ENCODE assay signal across 13 cellular contexts in the genomic region with DNA sequence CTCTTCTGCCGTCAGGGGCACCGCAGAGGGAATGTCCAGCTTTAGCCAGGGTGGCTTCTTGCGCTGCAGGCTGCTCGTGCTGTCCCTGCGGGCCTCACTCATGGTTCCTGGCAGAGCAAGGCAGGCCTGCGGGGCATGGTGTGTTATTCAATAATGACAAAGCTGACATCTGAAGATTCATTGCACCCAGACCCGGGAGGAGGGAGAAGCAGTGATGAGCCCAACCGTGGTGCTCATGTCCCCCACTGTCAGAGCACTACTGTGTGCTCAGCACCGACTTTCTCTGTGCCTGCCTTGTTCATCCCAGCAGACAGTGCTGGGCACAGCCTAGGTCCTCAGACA. TPM values are rescaled to one million over a fixed set of nuclear protein-coding genes. Genes with fewer than 3 reads are reported as not detected.
DNase-seq lines count a peak whose midpoint lies in the region; ATAC-seq, FAIRE-seq and TF ChIP-seq lines count a peak whose summit lies in the region.
"Had no signal": no experiment of that assay in that cellular context is flagged by ENCODE, and none has a peak within 500 bp of the region (broad histone marks: within the 10 kb centered on the region; RNA-seq: fewer than 3 reads in every experiment).

No MANE protein-coding gene starts in this region.

- 56% methylated on average over 9 of the region's 9 CpGs for WGBS in K562 (ENCODE audit: insufficient coverage, low coverage, missing lambda C conversion rate)

- intact Hi-C loops in K562 (cut with micrococcal nuclease), result loop anchor here (1.0 kb wide), 1 partner anchor 32 kb away; no protein-coding TSS in a partner anchor

- no TSS peak for BruUV-seq in K562 (replicated peaks; lab: Mats Ljungman, UMichigan)

- H2AFZ ChIP-seq in K562 (ENCODE audit: low read depth, low read length) (no peak overlapping the region), osteoblast (ENCODE audit: low read length) (no peak overlapping the region)
- H2AFZ ChIP-seq: GM23338 had no signal

- H3K4me3 ChIP-seq in GM06990 (replicated peaks; ENCODE audit: low read depth, low read length) (no peak overlapping the region), K562 (no peak overlapping the region), osteoblast (ENCODE audit: insufficient read depth, low read length) (no peak overlapping the region)
- H3K4me3 ChIP-seq: BLaER1 treated with 17β-estradiol and CSF1 and Interleukin-3, amounts not matched to agents 10 nM and 100 nM; GM12878; GM23338 had no signal

- no peak for TF ChIP-seq POLR2A in K562 (conservative IDR thresholded peaks at IDR 0.05)

- TF ChIP-seq EP300 in K562 (IDR thresholded peaks at IDR 0.05; ENCODE audit: low read length), result no peak

- H4K20me1 ChIP-seq in K562 (replicated peaks; ENCODE audit: control insufficient read depth, insufficient read depth, low read length) (peaks cover 4% of the 10 kb centered on the region; the same call in 1 of the 2 replicates), osteoblast (ENCODE audit: insufficient read depth, low read length) (peaks cover 62% of the 10 kb centered on the region)

- no peak for TF ChIP-seq CTCF in GM06990 (IDR thresholded peaks at IDR 0.05; ENCODE audit: insufficient read depth, low read length, poor library complexity, severe bottlenecking)
- TF ChIP-seq CTCF in K562 (IDR thresholded peaks at IDR 0.05 in 2 of 3, conservative IDR thresholded peaks at IDR 0.05 in 1 of 3; ENCODE audit: insufficient read depth in 2 of 3, low read depth in 1 of 3, low read length in 3 of 3), result no peak
- TF ChIP-seq CTCF in osteoblast (IDR thresholded peaks at IDR 0.05; ENCODE audit: extremely low read depth, low read depth, low read length), result no peak

- CTCF ChIA-PET in K562 (lab: Yijun Ruan, JAX; ENCODE audit: low intra/inter-chr PET ratio), result interaction anchor here (0.5 to 7.3 kb wide), 6 partner anchors 32 to 433 kb away, joined by 3 to 125 read pairs (median 6); a partner anchor contains a TSS

- FAIRE-seq in HTR-8/SVneo (lab: Jason Lieb, UNC) (peak; percentile 36), K562 (lab: Jason Lieb, UNC) (peak; percentile 52)

- no peak for TF ChIP-seq RAD21 in K562 (CRISPR knock-in tag; conservative IDR thresholded peaks at IDR 0.05 in 1 of 2, IDR thresholded peaks at IDR 0.05 in 1 of 2)

- POLR2A ChIA-PET in K562 (lab: Yijun Ruan, JAX), result interaction anchor here (0.8 to 1.7 kb wide), 4 partner anchors 12 to 193 kb away, joined by 3 to 8 read pairs (median 5); a partner anchor contains a TSS

- no peaks in the 10 kb centered on the region for H3K79me2 ChIP-seq in K562 (ENCODE audit: control insufficient read depth, insufficient read depth, low read length)
- H3K79me2 ChIP-seq in osteoblast (ENCODE audit: insufficient read depth, low read length), result peaks cover 64% of the 10 kb centered on the region

- no peaks in the 10 kb centered on the region; the same call in 1 of the 2 replicates for H3K27me3 ChIP-seq in GM06990 (replicated peaks; ENCODE audit: control insufficient read depth, insufficient read depth, low read length)
- no peaks in the 10 kb centered on the region for H3K27me3 ChIP-seq in K562 (ENCODE audit: control insufficient read depth in 2 of 2, insufficient read depth in 2 of 2, low read length in 2 of 2)
- H3K27me3 ChIP-seq in osteoblast (ENCODE audit: insufficient read depth, low read length), result no peaks in the 10 kb centered on the region

- ATAC-seq in K562, result no peak
- no peak for ATAC-seq in GM19035 (IDR thresholded peaks at IDR 0.05; ENCODE audit: unreplicated experiment)
- no peak for ATAC-seq in left lobe of liver

- no peaks in the 10 kb centered on the region for H3K9me1 ChIP-seq in K562 (ENCODE audit: control insufficient read depth, insufficient read depth, low read length)

- H3K4me1 ChIP-seq in K562 (replicated peaks in 1 of 2; ENCODE audit: control insufficient read depth in 2 of 2, insufficient read depth in 2 of 2, low read length in 2 of 2), result peaks cover 0 to 57% of the 10 kb centered on the region in 2 experiments; a peak in 3 of 5 replicates
- H3K4me1 ChIP-seq in osteoblast (ENCODE audit: insufficient read depth, low read length), result peaks cover 13% of the 10 kb centered on the region

- H3K36me3 ChIP-seq in GM06990 (ENCODE audit: control insufficient read depth, insufficient read depth, low read length) (no peaks in the 10 kb centered on the region), K562 (ENCODE audit: control insufficient read depth, insufficient read depth, low read length) (no peaks in the 10 kb centered on the region; the same call in 2 of the 3 replicates), osteoblast (ENCODE audit: insufficient read depth, low read length) (peaks cover 41% of the 10 kb centered on the region)

- H3K9ac ChIP-seq in K562 (ENCODE audit: insufficient read depth in 1 of 2, low read depth in 2 of 2, low read length in 2 of 2), result peak overlapping the region in 1 of 2 experiments; percentile 28; a peak in 1 of 4 replicates

- H3K4me2 ChIP-seq in K562 (ENCODE audit: insufficient read depth, low read length) (no peak overlapping the region), osteoblast (ENCODE audit: insufficient read depth, low read length) (no peak overlapping the region)
- H3K4me2 ChIP-seq: GM23338 had no signal

- H3K9me3 ChIP-seq in K562 (replicated peaks; ENCODE audit: control insufficient read depth, insufficient read depth, low read depth, low read length) (no peaks in the 10 kb centered on the region), osteoblast (ENCODE audit: low read depth, low read length) (no peaks in the 10 kb centered on the region)
- H3K9me3 ChIP-seq: BLaER1 treated with 17β-estradiol and CSF1 and Interleukin-3, amounts not matched to agents 10 nM and 100 nM had no signal

- in situ Hi-C loops in K562 (cut with MboI), result no loop called here

- DNase-seq in GM06990 (ENCODE audit: extremely low read depth, insufficient read length), result peak; percentile 3
- DNase-seq in HTR-8/SVneo (ENCODE audit: insufficient read length, low spot score), result no peak
- no peak for DNase-seq in K562 (ENCODE audit: extremely low read depth in 1 of 4, low spot score in 3 of 4)
- peak; percentile 81 for DNase-seq in osteoblast (ENCODE audit: insufficient read length, low spot score, missing footprints)
- DNase-seq in germinal center (ENCODE audit: low spot score), result no peak
- no peak for DNase-seq in left lobe of liver (ENCODE audit: low spot score)
- DNase-seq: Calu3, H7, HFFc6 had no signal

- H3K27ac ChIP-seq in K562 (ENCODE audit: extremely low read depth, low read depth, low read length) (no peak overlapping the region), osteoblast (ENCODE audit: low read depth, low read length) (no peak overlapping the region)
- H3K27ac ChIP-seq: BLaER1 treated with 17β-estradiol and CSF1 and Interleukin-3, amounts not matched to agents 10 nM and 100 nM had no signal

RNA-seq across cellular contexts. Expression of a gene that starts 7.5 kb away (rescaled TPM):
- 63.2 and 128 TPM in 2 replicates for total RNA-seq in K562 (2011; cell fraction: chromatin; rRNA removed; ENCODE audit: low replicate concordance)
- total RNA-seq in K562 (2011; cell fraction: nucleolus; rRNA removed), result 70.9 and 80.0 TPM in 2 replicates
- 60.5 TPM in 2 replicates for total RNA-seq in K562 (2011; cell fraction: nucleoplasm; rRNA removed)
- total RNA-seq in K562 (2014; rRNA removed) (4.5 and 5.9 TPM in 2 replicates), K562 (2014; rRNA removed; fragmentation: Illumina TruSeq; extraction: Trizol) (1.2 and 1.3 TPM in 2 replicates), K562 (2015; rRNA removed; fragmentation: Illumina TruSeq; extraction: Trizol) (1.2 and 1.6 TPM in 2 replicates), K562 (2021) (6.9 and 7.1 TPM in 2 replicates), osteoblast (32.2 and 39.5 TPM in 2 replicates), left lobe of liver (5.8 TPM)
- polyA plus RNA-seq in K562 (2011; rRNA removed) (8.2 and 20.0 TPM in 2 replicates), K562 (2014; fragmentation: Illumina TruSeq; extraction: Trizol) (4.2 and 5.5 TPM in 2 replicates), K562 (2014; fragmentation: Nextera tagmentation; extraction: Ambion mirVana) (1 to 10 TPM; 1.0 to 2.0 TPM), K562 (2014; rRNA removed) (6.0 and 6.9 TPM in 2 replicates)
- 9.3 and 10.9 TPM in 2 replicates for polyA plus RNA-seq in K562 (2011; cell fraction: cytosol; rRNA removed)
- polyA plus RNA-seq in K562 (2011; cell fraction: nucleus; rRNA removed), result 210 and 244 TPM in 2 replicates
- 3.0 and 13.0 TPM in 2 replicates for polyA plus RNA-seq in K562 (2012)
- polyA minus RNA-seq in K562 (2011; rRNA and poly(A)+ RNA removed), result 2.7 and 4.6 TPM in 2 replicates
- 3.7 and 10.0 TPM in 2 replicates for polyA minus RNA-seq in K562 (2011; cell fraction: cytosol; rRNA and poly(A)+ RNA removed)
- 15.8 and 22.8 TPM in 2 replicates for polyA minus RNA-seq in K562 (2011; cell fraction: nucleus; rRNA and poly(A)+ RNA removed)

RNA-seq across cellular contexts. Expression of a gene that starts 11.3 kb away (rescaled TPM):
- 58.7 and 108 TPM in 2 replicates for total RNA-seq in K562 (2011; cell fraction: chromatin; rRNA removed; ENCODE audit: low replicate concordance)
- total RNA-seq in K562 (2011; cell fraction: nucleolus; rRNA removed), result 59.2 and 64.4 TPM in 2 replicates
- 61.2 and 70.4 TPM in 2 replicates for total RNA-seq in K562 (2011; cell fraction: nucleoplasm; rRNA removed)
- total RNA-seq in K562 (2014; rRNA removed) (176 and 178 TPM in 2 replicates), K562 (2014; rRNA removed; fragmentation: Illumina TruSeq; extraction: Trizol) (78.8 and 107 TPM in 2 replicates), K562 (2015; rRNA removed; fragmentation: Illumina TruSeq; extraction: Trizol) (106 and 108 TPM in 2 replicates), K562 (2021) (123 and 124 TPM in 2 replicates), osteoblast (9.4 and 14.5 TPM in 2 replicates), left lobe of liver (16.0 TPM)
- polyA plus RNA-seq in K562 (2011; rRNA removed) (116 and 117 TPM in 2 replicates), K562 (2014; fragmentation: Illumina TruSeq; extraction: Trizol) (103 and 132 TPM in 2 replicates), K562 (2014; fragmentation: Nextera tagmentation; extraction: Ambion mirVana) (10 to 100 TPM; 59.0 to 61.5 TPM), K562 (2014; rRNA removed) (122 and 154 TPM in 2 replicates)
- polyA plus RNA-seq in K562 (2011; cell fraction: cytosol; rRNA removed), result 102 and 106 TPM in 2 replicates
- 107 and 113 TPM in 2 replicates for polyA plus RNA-seq in K562 (2011; cell fraction: nucleus; rRNA removed)
- 70.9 and 149 TPM in 2 replicates for polyA plus RNA-seq in K562 (2012)
- polyA minus RNA-seq in K562 (2011; rRNA and poly(A)+ RNA removed), result 48.3 and 52.8 TPM in 2 replicates
- 20.9 and 31.3 TPM in 2 replicates for polyA minus RNA-seq in K562 (2011; cell fraction: cytosol; rRNA and poly(A)+ RNA removed)
- 18.3 and 31.3 TPM in 2 replicates for polyA minus RNA-seq in K562 (2011; cell fraction: nucleus; rRNA and poly(A)+ RNA removed)

RNA-seq across cellular contexts. Expression of a gene that starts 11.5 kb away (rescaled TPM):
- total RNA-seq in K562 (2011; cell fraction: chromatin; rRNA removed; ENCODE audit: low replicate concordance), result 53.1 and 79.0 TPM in 2 replicates
- 47.2 and 48.0 TPM in 2 replicates for total RNA-seq in K562 (2011; cell fraction: nucleolus; rRNA removed)
- total RNA-seq in K562 (2011; cell fraction: nucleoplasm; rRNA removed), result 66.1 and 91.1 TPM in 2 replicates
- total RNA-seq in K562 (2014; rRNA removed) (62.7 and 65.7 TPM in 2 replicates), K562 (2014; rRNA removed; fragmentation: Illumina TruSeq; extraction: Trizol) (46.3 and 53.5 TPM in 2 replicates), K562 (2015; rRNA removed; fragmentation: Illumina TruSeq; extraction: Trizol) (42.1 and 43.7 TPM in 2 replicates), K562 (2021) (86.7 and 90.9 TPM in 2 replicates), osteoblast (1.4 and 2.1 TPM in 2 replicates), left lobe of liver (5.1 TPM)
- polyA plus RNA-seq in K562 (2011; rRNA removed) (86.0 and 95.2 TPM in 2 replicates), K562 (2014; fragmentation: Illumina TruSeq; extraction: Trizol) (68.2 and 81.3 TPM in 2 replicates), K562 (2014; fragmentation: Nextera tagmentation; extraction: Ambion mirVana) (100 to 1,000 TPM; 304 to 315 TPM), K562 (2014; rRNA removed) (120 and 135 TPM in 2 replicates)
- 138 TPM in 2 replicates for polyA plus RNA-seq in K562 (2011; cell fraction: cytosol; rRNA removed)
- polyA plus RNA-seq in K562 (2011; cell fraction: nucleus; rRNA removed), result 48.9 and 51.4 TPM in 2 replicates
- 55.3 and 115 TPM in 2 replicates for polyA plus RNA-seq in K562 (2012)
- polyA minus RNA-seq in K562 (2011; rRNA and poly(A)+ RNA removed), result 81.3 and 98.4 TPM in 2 replicates
- polyA minus RNA-seq in K562 (2011; cell fraction: cytosol; rRNA and poly(A)+ RNA removed), result 37.8 and 43.4 TPM in 2 replicates
- polyA minus RNA-seq in K562 (2011; cell fraction: nucleus; rRNA and poly(A)+ RNA removed), result 17.2 and 28.0 TPM in 2 replicates

RNA-seq across cellular contexts. Expression of a gene that starts 13.1 kb away (rescaled TPM):
- 6.3 and 35.1 TPM in 2 replicates for total RNA-seq in K562 (2011; cell fraction: chromatin; rRNA removed; ENCODE audit: low replicate concordance)
- total RNA-seq in K562 (2011; cell fraction: nucleolus; rRNA removed), result 52.2 and 54.0 TPM in 2 replicates
- 26.0 and 30.7 TPM in 2 replicates for total RNA-seq in K562 (2011; cell fraction: nucleoplasm; rRNA removed)
- total RNA-seq in K562 (2014; rRNA removed), result 192 and 226 TPM in 2 replicates
- 5.0 and 6.1 TPM in 2 replicates for total RNA-seq in K562 (2014; rRNA removed; fragmentation: Illumina TruSeq; extraction: Trizol)
- 47.1 and 52.8 TPM in 2 replicates for total RNA-seq in K562 (2015; rRNA removed; fragmentation: Illumina TruSeq; extraction: Trizol)
- 80.1 and 81.9 TPM in 2 replicates for total RNA-seq in K562 (2021)
- polyA plus RNA-seq in K562 (2011; rRNA removed), result 36.2 and 52.2 TPM in 2 replicates
- 102 and 222 TPM in 2 replicates for polyA plus RNA-seq in K562 (2011; cell fraction: cytosol; rRNA removed)
- polyA plus RNA-seq in K562 (2011; cell fraction: nucleus; rRNA removed), result 38.8 and 51.3 TPM in 2 replicates
- polyA plus RNA-seq in K562 (2012), result 46.7 and 91.8 TPM in 2 replicates
- polyA plus RNA-seq in K562 (2014; fragmentation: Illumina TruSeq; extraction: Trizol), result 21.1 and 55.2 TPM in 2 replicates
- polyA plus RNA-seq in K562 (2014; fragmentation: Nextera tagmentation; extraction: Ambion mirVana), result 1 to 10 TPM in 1 of 2 experiments, under 1 TPM in 1; 0.42 to 2.2 TPM
- 138 and 214 TPM in 2 replicates for polyA plus RNA-seq in K562 (2014; rRNA removed)
- polyA minus RNA-seq in K562 (2011; rRNA and poly(A)+ RNA removed), result 5.7 and 7.4 TPM in 2 replicates
- 34.4 and 54.7 TPM in 2 replicates for polyA minus RNA-seq in K562 (2011; cell fraction: cytosol; rRNA and poly(A)+ RNA removed)
- polyA minus RNA-seq in K562 (2011; cell fraction: nucleus; rRNA and poly(A)+ RNA removed), result 15.9 and 16.8 TPM in 2 replicates
- 180 and 189 TPM in 2 replicates for total RNA-seq in osteoblast
- 28.0 TPM for total RNA-seq in left lobe of liver

Comparison
In these comparisons a context has a peak if more than half of its experiments do, and no peak if none do; other contexts are left out.
1. DNase-seq: peak in GM06990 (single experiment) and osteoblast (single experiment); none in HTR-8/SVneo (single experiment), K562 (0 of 4), germinal center (single experiment) and left lobe of liver (single experiment).